ENCODE assay signal across 23 cellular contexts in the genomic region with DNA sequence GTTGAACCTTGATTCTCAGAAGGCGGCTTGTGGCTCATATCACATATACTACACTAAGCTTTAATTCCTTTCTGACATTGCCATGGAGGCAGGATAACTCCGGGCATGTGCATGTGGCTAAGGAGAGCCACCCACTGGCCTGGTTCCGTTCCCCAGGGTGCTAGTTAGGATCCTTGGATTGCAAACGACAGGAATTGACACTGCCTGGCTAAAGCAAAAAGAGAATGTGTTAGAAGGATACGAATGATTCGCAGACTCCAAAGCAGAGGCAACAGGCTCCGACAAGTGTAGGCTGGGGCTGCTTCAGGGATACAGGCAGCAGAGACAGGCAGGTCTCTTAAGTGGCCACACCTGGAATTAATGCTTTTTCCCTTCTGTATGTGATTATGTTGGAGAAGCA.
DNase-seq lines count a peak whose midpoint lies in the region; ATAC-seq and TF ChIP-seq lines count a peak whose summit lies in the region.
"Had no signal": no experiment of that assay in that cellular context is flagged by ENCODE, and none has a peak within 500 bp of the region (broad histone marks: within the 10 kb centered on the region; RNA-seq: fewer than 3 reads in every experiment).

No MANE protein-coding gene starts in this region.

- H3K27me3 ChIP-seq in heart left ventricle (no peaks in the 10 kb centered on the region), dorsolateral prefrontal cortex (no peaks in the 10 kb centered on the region), neural cell (ENCODE audit: insufficient read depth, low read depth, low read length) (no peaks in the 10 kb centered on the region), mammary epithelial cell (ENCODE audit: insufficient read depth, low read length) (peaks cover 3% of the 10 kb centered on the region)
- H3K27me3 ChIP-seq: BE2C, SJCRH30 had no signal

- H3K4me1 ChIP-seq in heart left ventricle, result no peaks in the 10 kb centered on the region
- no peaks in the 10 kb centered on the region for H3K4me1 ChIP-seq in mammary epithelial cell (ENCODE audit: insufficient read depth, low read length)
- H3K4me1 ChIP-seq: BE2C, SJCRH30 had no signal

- H3K4me2 ChIP-seq in neural cell (ENCODE audit: low read length) (no peak overlapping the region), mammary epithelial cell (ENCODE audit: insufficient read depth, low read depth, low read length) (no peak overlapping the region)
- H3K4me2 ChIP-seq: KMS-11 had no signal

- H3K27ac ChIP-seq in heart left ventricle (no peak overlapping the region), dorsolateral prefrontal cortex (peak overlapping the region in 53 of 59 donors; percentile 2 to 90 (median 56)), neural cell (ENCODE audit: low read length) (peak overlapping the region; percentile 71), mammary epithelial cell (ENCODE audit: insufficient read depth, low read depth, low read length) (no peak overlapping the region)
- H3K27ac ChIP-seq: KMS-11, SJCRH30 had no signal

- peaks cover 5% of the 10 kb centered on the region for H3K79me2 ChIP-seq in neural cell (replicated peaks; ENCODE audit: insufficient read depth, low read length)
- no peaks in the 10 kb centered on the region for H3K79me2 ChIP-seq in mammary epithelial cell (ENCODE audit: insufficient read depth, low read length)

- in situ Hi-C loops in mammary epithelial cell (cut with MboI; ENCODE audit: low sequenced_read_pairs in 2 of 2), result no loop called here

- ATAC-seq in Right ventricle myocardium inferior (no peak), heart left ventricle (no peak)
- ATAC-seq: HCT116, PC-3, SK-N-SH treated with all-trans-retinoic acid at 6 μM for 48 hours had no signal

- dilution Hi-C loops in mammary epithelial cell (cut with HindIII; ENCODE audit: low sequenced_read_pairs), result no loop called here

- CTCF ChIA-PET in mammary epithelial cell (lab: Charles Lee; ENCODE audit: low non-redundant PET), result no interaction called here

- H2AFZ ChIP-seq in neural cell (ENCODE audit: low read depth, low read length) (no peak overlapping the region), mammary epithelial cell (ENCODE audit: low read depth, low read length) (no peak overlapping the region)

- no peak overlapping the region for H3K4me3 ChIP-seq in heart left ventricle
- no peak overlapping the region for H3K4me3 ChIP-seq in dorsolateral prefrontal cortex
- no peak overlapping the region for H3K4me3 ChIP-seq in neural cell (ENCODE audit: low read length)
- H3K4me3 ChIP-seq in mammary epithelial cell (replicated peaks in 1 of 3; ENCODE audit: insufficient read depth in 1 of 3, low read depth in 2 of 3, low read length in 3 of 3), result no peak overlapping the region
- H3K4me3 ChIP-seq: GM12878, SJCRH30 had no signal

- intact Hi-C loops in Right ventricle myocardium inferior (cut with DNase I), result no loop called here
- intact Hi-C loops in heart left ventricle (cut with DNase I), result loop anchor here in 1 of 10 donors (2.0 kb wide), 1 partner anchor 34 kb away; no protein-coding TSS in a partner anchor
- intact Hi-C loops in dorsolateral prefrontal cortex (cut with DNase I), result loop anchor here in 1 of 2 donors (5.0 kb wide), 1 partner anchor 325 kb away; a partner anchor contains a TSS
- intact Hi-C loops in mammary epithelial cell (cut with micrococcal nuclease), result no loop called here

- TF ChIP-seq EP300 in neural cell (conservative IDR thresholded peaks at IDR 0.05; ENCODE audit: poor library complexity, severe bottlenecking), result no peak

- TF ChIP-seq POLR2A in heart left ventricle (IDR thresholded peaks at IDR 0.05), result no peak

- TF ChIP-seq RAD21 in neural cell (conservative IDR thresholded peaks at IDR 0.05), result no peak

- H3F3A ChIP-seq in neural cell (ENCODE audit: insufficient read depth, low read length, poor library complexity, severe bottlenecking), result peaks cover 4% of the 10 kb centered on the region

- TF ChIP-seq CTCF in heart left ventricle (IDR thresholded peaks at IDR 0.05), result no peak
- TF ChIP-seq CTCF in dorsolateral prefrontal cortex (IDR thresholded peaks at IDR 0.05 in 54 of 56, conservative IDR thresholded peaks at IDR 0.05 in 2 of 56; ENCODE audit: low read depth in 1 of 56, partially characterized antibody in 56 of 56), result no peak
- TF ChIP-seq CTCF in neural cell (IDR thresholded peaks at IDR 0.05; ENCODE audit: poor library complexity, severe bottlenecking), result no peak
- TF ChIP-seq CTCF in mammary epithelial cell (conservative IDR thresholded peaks at IDR 0.05 in 1 of 2, IDR thresholded peaks at IDR 0.05 in 1 of 2; ENCODE audit: extremely low read depth in 1 of 2, insufficient read depth in 1 of 2, low read depth in 1 of 2, low read length in 2 of 2), result no peak

- no TSS peak for BruUV-seq in mammary epithelial cell (replicated peaks; lab: Mats Ljungman, UMichigan)

- no peaks in the 10 kb centered on the region for H4K20me1 ChIP-seq in neural cell (ENCODE audit: insufficient read depth)
- H4K20me1 ChIP-seq in mammary epithelial cell (ENCODE audit: insufficient read depth, low read length), result no peaks in the 10 kb centered on the region

- no peaks in the 10 kb centered on the region for H3K9me2 ChIP-seq in neural cell (ENCODE audit: insufficient read depth, low read length)

- H3K36me3 ChIP-seq in heart left ventricle (no peaks in the 10 kb centered on the region), neural cell (ENCODE audit: insufficient read depth, low read length) (no peaks in the 10 kb centered on the region), mammary epithelial cell (ENCODE audit: insufficient read depth, low read length) (no peaks in the 10 kb centered on the region)
- H3K36me3 ChIP-seq: BE2C, SJCRH30 had no signal

- H3K9me3 ChIP-seq in heart left ventricle, result no peaks in the 10 kb centered on the region
- H3K9me3 ChIP-seq in neural cell (ENCODE audit: low read length), result no peaks in the 10 kb centered on the region
- no peaks in the 10 kb centered on the region for H3K9me3 ChIP-seq in mammary epithelial cell (replicated peaks; ENCODE audit: insufficient read depth, low read length)
- H3K9me3 ChIP-seq: BE2C, SJCRH30 had no signal

- H3K9ac ChIP-seq in neural cell (ENCODE audit: low read length) (no peak overlapping the region), mammary epithelial cell (ENCODE audit: insufficient read depth, low read length) (no peak overlapping the region)
- H3K9ac ChIP-seq: KMS-11 had no signal

- peak; percentile 63 for DNase-seq in Right ventricle myocardium inferior (ENCODE audit: missing footprints)
- no peak for DNase-seq in heart left ventricle
- peak in 1 of 10 donors; percentile 33 for DNase-seq in dorsolateral prefrontal cortex
- no peak for DNase-seq in mammary epithelial cell
- DNase-seq in NCI-H1436 (lab: John Stamatoyannopoulos, UW), result no peak
- no peak for DNase-seq in hippocampal formation (lab: John Stamatoyannopoulos, UW)
- DNase-seq: 8988T; ACHN; BE2C; NCI-H1092; NCI-H1417 treated with DMSO at 0.1 percent for 48 hours; NCI-H187; NCI-H2081 treated with DMSO at 0.1 percent for 48 hours; NCI-H446 treated with DMSO at 0.1 percent for 48 hours; NCI-H526; NK-92 treated with Interleukin-12 subunit alpha and Interleukin-12 subunit beta, amount 100 ng/mL, for 24 hours; PC-3 had no signal

- WGBS in heart left ventricle, 4 donors, result 82 to 87% (median 86%) methylated on average over 7 of the region's 7 CpGs
- 74% methylated on average over 7 of the region's 7 CpGs for WGBS in mammary epithelial cell (ENCODE audit: low coverage, missing lambda C conversion rate)

TF ChIP-seq in neural cell, 6 proteins besides CTCF, POLR2A, EP300 and RAD21:
- TF ChIP-seq EZH2 (IDR thresholded peaks at IDR 0.05; ENCODE audit: borderline replicate concordance, insufficient read depth, low read length, poor library complexity, severe bottlenecking), result no peak
- TF ChIP-seq, protein P1, sequence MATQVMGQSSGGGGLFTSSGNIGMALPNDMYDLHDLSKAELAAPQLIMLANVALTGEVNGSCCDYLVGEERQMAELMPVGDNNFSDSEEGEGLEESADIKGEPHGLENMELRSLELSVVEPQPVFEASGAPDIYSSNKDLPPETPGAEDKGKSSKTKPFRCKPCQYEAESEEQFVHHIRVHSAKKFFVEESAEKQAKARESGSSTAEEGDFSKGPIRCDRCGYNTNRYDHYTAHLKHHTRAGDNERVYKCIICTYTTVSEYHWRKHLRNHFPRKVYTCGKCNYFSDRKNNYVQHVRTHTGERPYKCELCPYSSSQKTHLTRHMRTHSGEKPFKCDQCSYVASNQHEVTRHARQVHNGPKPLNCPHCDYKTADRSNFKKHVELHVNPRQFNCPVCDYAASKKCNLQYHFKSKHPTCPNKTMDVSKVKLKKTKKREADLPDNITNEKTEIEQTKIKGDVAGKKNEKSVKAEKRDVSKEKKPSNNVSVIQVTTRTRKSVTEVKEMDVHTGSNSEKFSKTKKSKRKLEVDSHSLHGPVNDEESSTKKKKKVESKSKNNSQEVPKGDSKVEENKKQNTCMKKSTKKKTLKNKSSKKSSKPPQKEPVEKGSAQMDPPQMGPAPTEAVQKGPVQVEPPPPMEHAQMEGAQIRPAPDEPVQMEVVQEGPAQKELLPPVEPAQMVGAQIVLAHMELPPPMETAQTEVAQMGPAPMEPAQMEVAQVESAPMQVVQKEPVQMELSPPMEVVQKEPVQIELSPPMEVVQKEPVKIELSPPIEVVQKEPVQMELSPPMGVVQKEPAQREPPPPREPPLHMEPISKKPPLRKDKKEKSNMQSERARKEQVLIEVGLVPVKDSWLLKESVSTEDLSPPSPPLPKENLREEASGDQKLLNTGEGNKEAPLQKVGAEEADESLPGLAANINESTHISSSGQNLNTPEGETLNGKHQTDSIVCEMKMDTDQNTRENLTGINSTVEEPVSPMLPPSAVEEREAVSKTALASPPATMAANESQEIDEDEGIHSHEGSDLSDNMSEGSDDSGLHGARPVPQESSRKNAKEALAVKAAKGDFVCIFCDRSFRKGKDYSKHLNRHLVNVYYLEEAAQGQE (IDR thresholded peaks at IDR 0.05; ENCODE audit: borderline replicate concordance), result no peak
- TF ChIP-seq TAF1 (IDR thresholded peaks at IDR 0.05; ENCODE audit: low read depth), result no peak
- TF ChIP-seq POLR2AphosphoS5 (IDR thresholded peaks at IDR 0.05), result no peak
- no peak for TF ChIP-seq SMC3 (conservative IDR thresholded peaks at IDR 0.05; ENCODE audit: poor library complexity)
- TF ChIP-seq MXI1 (conservative IDR thresholded peaks at IDR 0.05; ENCODE audit: poor library complexity, severe bottlenecking), result no peak

Comparison
In these comparisons a context has a peak if more than half of its experiments do, and no peak if none do; other contexts are left out.
1. H3K27ac ChIP-seq: peak in dorsolateral prefrontal cortex (53 of 59) and neural cell (single experiment); none in heart left ventricle (0 of 12) and mammary epithelial cell (single experiment).